ENCODE assay signal across 8 cellular contexts in genomic region chr18:75478996-75479870, GRCh38.
DNase-seq lines count a peak whose midpoint lies in the region; FAIRE-seq and TF ChIP-seq lines count a peak whose summit lies in the region.

No MANE protein-coding gene starts in this region.

- peak; percentile 63 for FAIRE-seq in TTC549 (lab: Jason Lieb, UNC)

- H3K4me3 ChIP-seq in GM12875 (ENCODE audit: low read depth, low read length) (no peak overlapping the region), HFF-Myc (replicated peaks; ENCODE audit: low read depth, low read length) (no peak overlapping the region)

- DNase-seq in HFF-Myc (ENCODE audit: extremely low read depth, low read depth): peak; percentile 47
- peak; percentile 65 for DNase-seq in NCI-H1436 (lab: John Stamatoyannopoulos, UW)
- peak; percentile 59 for DNase-seq in foreskin melanocyte
- DNase-seq in pons (ENCODE audit: low spot score): peak; percentile 72
- DNase-seq in C1 segment of cervical spinal cord (lab: John Stamatoyannopoulos, UW): no peak
- no peak for DNase-seq in DMS79 treated with DMSO at 0.1 percent for 48 hours (lab: John Stamatoyannopoulos, UW)

- TF ChIP-seq CTCF in GM12875 (IDR thresholded peaks at IDR 0.05; ENCODE audit: borderline replicate concordance, insufficient read depth, low read depth, low read length) (peak; percentile 41; the same call in 1 of the 2 replicates), HFF-Myc (IDR thresholded peaks at IDR 0.05; ENCODE audit: low read depth, low read length, missing control alignments) (peak; percentile 59)

Comparison
In these comparisons a context has a peak if more than half of its experiments do, and no peak if none do; other contexts are left out.
1. DNase-seq: peak in HFF-Myc (single experiment), NCI-H1436 (single experiment), foreskin melanocyte (single experiment) and pons (single experiment); none in C1 segment of cervical spinal cord (0 of 14) and DMS79 treated with DMSO at 0.1 percent for 48 hours (single experiment).